Comparison of ENCODE assay signal across 18 cellular contexts in the genomic region with DNA sequence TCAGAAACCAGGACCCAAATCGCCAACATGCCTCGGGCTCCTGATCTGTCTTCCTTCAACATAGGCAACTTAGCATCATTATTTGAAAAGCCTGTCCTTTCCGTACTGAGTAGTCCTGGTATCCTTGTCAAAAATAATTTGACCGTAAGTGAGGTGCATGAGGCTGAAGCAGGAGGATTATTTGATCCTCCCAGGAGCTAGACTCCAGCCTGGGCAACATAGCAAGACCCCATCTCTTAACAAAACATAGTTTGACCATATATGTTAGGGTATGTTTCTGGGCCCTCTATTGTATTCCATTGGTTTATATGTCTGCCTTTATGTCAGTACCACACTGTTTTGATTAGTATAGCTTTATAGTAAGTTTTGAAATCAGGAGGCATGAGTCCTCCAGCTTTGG.
DNase-seq lines count a peak whose midpoint lies in the region; ATAC-seq, FAIRE-seq and TF ChIP-seq lines count a peak whose summit lies in the region.
"Had no signal": no experiment of that assay in that cellular context is flagged by ENCODE, and none has a peak within 500 bp of the region (broad histone marks: within the 10 kb centered on the region; RNA-seq: fewer than 3 reads in every experiment).

No MANE protein-coding gene starts in this region.

- BruUV-seq in IMR-90 (replicated peaks; lab: Mats Ljungman, UMichigan): no TSS peak

- H4K8ac ChIP-seq in IMR-90 (ENCODE audit: low read depth in 2 of 2, low read length in 2 of 2): no peak overlapping the region; a peak in 1 of 4 replicates

- H2AK9ac ChIP-seq in IMR-90 (replicated peaks; ENCODE audit: low read depth, low read length, poor library complexity): no peak overlapping the region

- H3K36me3 Mint-ChIP-seq in chondrocyte (ENCODE audit: low read depth): no peaks in the 10 kb centered on the region
- H3K36me3 Mint-ChIP-seq in naive B cell: no peaks in the 10 kb centered on the region
- peaks cover 0 to 5% (median 0%) of the 10 kb centered on the region in 5 donors for H3K36me3 Mint-ChIP-seq in naive thymus-derived CD4-positive, alpha-beta T cell

- H3K23ac ChIP-seq in IMR-90 (ENCODE audit: low read depth, low read length): no peak overlapping the region

- H3K27ac ChIP-seq in IMR-90 (ENCODE audit: insufficient read depth, low read length) (no peak overlapping the region), substantia nigra (ENCODE audit: low read depth, low read length, poor library complexity, severe bottlenecking) (peak overlapping the region; percentile 94)
- no peak overlapping the region for H3K27ac ChIP-seq in naive thymus-derived CD4-positive, alpha-beta T cell (ENCODE audit: low read depth, low read length)

- FAIRE-seq in urothelium cell line (lab: Jason Lieb, UNC): no peak
- FAIRE-seq: H1 had no signal

- H3K9ac ChIP-seq in IMR-90 (ENCODE audit: low read depth, low read length): no peak overlapping the region

- H4K20me1 ChIP-seq in IMR-90 (ENCODE audit: insufficient read depth, low read length): peaks cover 52% of the 10 kb centered on the region

- H2BK20ac ChIP-seq in IMR-90 (ENCODE audit: low read depth, low read length): no peak overlapping the region

- H4K91ac ChIP-seq in IMR-90 (ENCODE audit: insufficient read depth, low read depth, low read length): no peak overlapping the region; the same call in 1 of the 2 replicates

- peaks cover 45% of the 10 kb centered on the region for H3K4me1 Mint-ChIP-seq in chondrocyte (ENCODE audit: low read depth)
- peaks cover 37 to 61% (median 50%) of the 10 kb centered on the region in 3 donors for H3K4me1 Mint-ChIP-seq in naive B cell
- peaks cover 0 to 4% (median 0%) of the 10 kb centered on the region in 7 donors for H3K4me1 Mint-ChIP-seq in naive thymus-derived CD4-positive, alpha-beta T cell

- H3K4me3 ChIP-seq in IMR-90 (ENCODE audit: insufficient read depth, low read depth, low read length): no peak overlapping the region
- no peak overlapping the region for H3K4me3 ChIP-seq in naive thymus-derived CD4-positive, alpha-beta T cell (ENCODE audit: low read length)

- H3K27me3 ChIP-seq in IMR-90 (ENCODE audit: control insufficient read depth, insufficient read depth, low read length): no peaks in the 10 kb centered on the region
- no peaks in the 10 kb centered on the region for H3K27me3 ChIP-seq in naive thymus-derived CD4-positive, alpha-beta T cell (ENCODE audit: control insufficient read depth in 2 of 2, insufficient read depth in 2 of 2, low read length in 2 of 2)

- H3K9me1 ChIP-seq in IMR-90 (ENCODE audit: insufficient read depth, low read length): peaks cover 44% of the 10 kb centered on the region

- ATAC-seq in IMR-90 (ENCODE audit: low read depth) (no peak), naive B cell (ENCODE audit: low read depth in 2 of 2) (no peak), HG03460 (IDR thresholded peaks at IDR 0.05; ENCODE audit: unreplicated experiment) (no peak)
- ATAC-seq in naive thymus-derived CD4-positive, alpha-beta T cell: no peak

- H3K4me1 ChIP-seq in IMR-90 (ENCODE audit: control insufficient read depth, insufficient read depth, low read length): peaks cover 17% of the 10 kb centered on the region
- no peaks in the 10 kb centered on the region for H3K4me1 ChIP-seq in naive thymus-derived CD4-positive, alpha-beta T cell (ENCODE audit: control insufficient read depth in 2 of 2, insufficient read depth in 2 of 2, low read length in 2 of 2)

- H2BK15ac ChIP-seq in IMR-90 (ENCODE audit: low read depth, low read length): no peak overlapping the region

- H4K5ac ChIP-seq in IMR-90 (ENCODE audit: low read depth, low read length): no peak overlapping the region

- dilution Hi-C loops in IMR-90 (cut with HindIII; ENCODE audit: low sequenced_read_pairs, unreplicated experiment): no loop called here

- no peak overlapping the region for H2BK5ac ChIP-seq in IMR-90 (ENCODE audit: low read depth, low read length, poor library complexity, severe bottlenecking)

- H3K9me3 Mint-ChIP-seq in chondrocyte (ENCODE audit: low read depth) (no peaks in the 10 kb centered on the region), naive B cell (no peaks in the 10 kb centered on the region)
- no peaks in the 10 kb centered on the region for H3K9me3 Mint-ChIP-seq in naive thymus-derived CD4-positive, alpha-beta T cell

- no peak for DNase-seq in IMR-90
- DNase-seq in chondrocyte (ENCODE audit: low spot score): no peak
- DNase-seq in naive B cell: no peak
- DNase-seq in substantia nigra (lab: John Stamatoyannopoulos, UW): no peak
- DNase-seq in naive thymus-derived CD4-positive, alpha-beta T cell: no peak
- no peak for DNase-seq in urothelium cell line (ENCODE audit: low spot score)
- DNase-seq in cerebellum (ENCODE audit: low spot score): no peak
- DNase-seq: activated CD4-positive, CD25-positive, alpha-beta regulatory T cell; aorta; C1 segment of cervical spinal cord; Kasumi-1; NCI-H1417; NCI-H2227 treated with DMSO at 0.1 percent for 48 hours; SHP77; T-helper 2 cell had no signal

- no peak overlapping the region for H3K4me3 Mint-ChIP-seq in chondrocyte (ENCODE audit: unreplicated experiment)
- no peak overlapping the region for H3K4me3 Mint-ChIP-seq in naive B cell
- H3K4me3 Mint-ChIP-seq in naive thymus-derived CD4-positive, alpha-beta T cell: no peak overlapping the region

- TF ChIP-seq RAD21 in IMR-90 (IDR thresholded peaks at IDR 0.05; ENCODE audit: low read length): no peak

- H3K14ac ChIP-seq in IMR-90 (replicated peaks; ENCODE audit: low read depth, low read length): no peak overlapping the region

- no peak overlapping the region for H2AK5ac ChIP-seq in IMR-90 (ENCODE audit: low read depth, low read length)

- H2BK120ac ChIP-seq in IMR-90 (ENCODE audit: low read depth, low read length): no peak overlapping the region

- H3K56ac ChIP-seq in IMR-90 (ENCODE audit: extremely low read depth, insufficient read depth, low read length): no peak overlapping the region

- peaks cover 63 to 84% of the 10 kb centered on the region in 2 experiments for H3K79me1 ChIP-seq in IMR-90 (ENCODE audit: low read depth in 1 of 2, low read length in 2 of 2)

- no peak overlapping the region for H2AFZ ChIP-seq in IMR-90 (replicated peaks; ENCODE audit: low read length, poor library complexity)

- WGBS in IMR-90 (ENCODE audit: extremely low coverage in 2 of 2, insufficient read length in 1 of 2), 2 experiments: no CpG with 5 or more reads among the region's 4 CpGs

- in situ Hi-C loops in IMR-90 (cut with MboI; ENCODE audit: low sequenced_read_pairs): loop anchor here (5.0 kb wide), 1 partner anchor 55 kb away; no protein-coding TSS in a partner anchor

- no peak for TF ChIP-seq POLR2A in IMR-90 (IDR thresholded peaks at IDR 0.05; ENCODE audit: low read depth, low read length)

- intact Hi-C loops in IMR-90 (cut with micrococcal nuclease): loop anchor here (2.0 kb wide), 1 partner anchor 89 kb away; no protein-coding TSS in a partner anchor
- intact Hi-C loops in naive thymus-derived CD4-positive, alpha-beta T cell (cut with micrococcal nuclease): no loop called here

- peak overlapping the region; percentile 99 for H3K27ac Mint-ChIP-seq in chondrocyte (ENCODE audit: unreplicated experiment)
- peak overlapping the region in 5 of 6 donors; percentile 64 to 72 (median 72) for H3K27ac Mint-ChIP-seq in naive B cell
- no peak overlapping the region for H3K27ac Mint-ChIP-seq in naive thymus-derived CD4-positive, alpha-beta T cell
- H3K27ac Mint-ChIP-seq: progenitor cell of endocrine pancreas had no signal

- peak overlapping the region; percentile 85; the same call in 1 of the 2 replicates for H3K4ac ChIP-seq in IMR-90 (ENCODE audit: low read depth, low read length)

- no peaks in the 10 kb centered on the region for H3K9me3 ChIP-seq in IMR-90 (ENCODE audit: control insufficient read depth, insufficient read depth, low read length)
- no peaks in the 10 kb centered on the region for H3K9me3 ChIP-seq in naive thymus-derived CD4-positive, alpha-beta T cell (ENCODE audit: control insufficient read depth in 2 of 3, low read length in 3 of 3)

- no peaks in the 10 kb centered on the region; the same call in 1 of the 2 replicates for H3K36me3 ChIP-seq in IMR-90 (ENCODE audit: control insufficient read depth, insufficient read depth, low read length)
- peaks cover 0 to 3% (median 0%) of the 10 kb centered on the region in 3 experiments for H3K36me3 ChIP-seq in naive thymus-derived CD4-positive, alpha-beta T cell (ENCODE audit: control insufficient read depth in 2 of 3, insufficient read depth in 3 of 3, low read length in 3 of 3)

- TF ChIP-seq CTCF in IMR-90 (conservative IDR thresholded peaks at IDR 0.05; ENCODE audit: low read depth, low read length) (no peak), chondrocyte (IDR thresholded peaks at IDR 0.05) (no peak)

- CTCF ChIA-PET in IMR-90 (lab: Yijun Ruan, JAX): interaction anchor here (1.0 to 3.3 kb wide), 3 partner anchors 20 to 165 kb away, joined by 3 to 20 read pairs (median 4); a partner anchor contains a TSS
- CTCF ChIA-PET in naive thymus-derived CD4-positive, alpha-beta T cell (lab: Charles Lee): no interaction called here

- H3K4me2 ChIP-seq in IMR-90 (ENCODE audit: low read depth, low read length): no peak overlapping the region

- no peak overlapping the region for H3K18ac ChIP-seq in IMR-90 (ENCODE audit: low read depth, low read length)

- POLR2A ChIA-PET in IMR-90 (lab: Charles Lee; ENCODE audit: unreplicated experiment): interaction anchor here (0.6 kb wide), 1 partner anchor 164 kb away, joined by 3 read pairs; no protein-coding TSS in a partner anchor
- POLR2A ChIA-PET in naive thymus-derived CD4-positive, alpha-beta T cell (lab: Charles Lee): no interaction called here

- no peaks in the 10 kb centered on the region for H3K27me3 Mint-ChIP-seq in chondrocyte (ENCODE audit: low read depth)
- H3K27me3 Mint-ChIP-seq in naive B cell: no peaks in the 10 kb centered on the region
- H3K27me3 Mint-ChIP-seq in naive thymus-derived CD4-positive, alpha-beta T cell: no peaks in the 10 kb centered on the region
- H3K27me3 Mint-ChIP-seq: progenitor cell of endocrine pancreas had no signal

TF ChIP-seq in IMR-90, 13 proteins besides CTCF, POLR2A, EP300 and RAD21 (continues in another document):
- TF ChIP-seq CEBPB (IDR thresholded peaks at IDR 0.05; ENCODE audit: low read depth, low read length) (no peak), FOS (IDR thresholded peaks at IDR 0.05; ENCODE audit: low read depth, low read length) (no peak), RFX5 (IDR thresholded peaks at IDR 0.05; ENCODE audit: low read depth, low read length) (no peak), BHLHE40 (IDR thresholded peaks at IDR 0.05; ENCODE audit: low read depth, low read length) (no peak), MAFK (IDR thresholded peaks at IDR 0.05; ENCODE audit: low read depth, low read length) (no peak), MAZ (IDR thresholded peaks at IDR 0.05; ENCODE audit: borderline replicate concordance, low read depth, low read length) (no peak)
- TF ChIP-seq, protein P1, sequence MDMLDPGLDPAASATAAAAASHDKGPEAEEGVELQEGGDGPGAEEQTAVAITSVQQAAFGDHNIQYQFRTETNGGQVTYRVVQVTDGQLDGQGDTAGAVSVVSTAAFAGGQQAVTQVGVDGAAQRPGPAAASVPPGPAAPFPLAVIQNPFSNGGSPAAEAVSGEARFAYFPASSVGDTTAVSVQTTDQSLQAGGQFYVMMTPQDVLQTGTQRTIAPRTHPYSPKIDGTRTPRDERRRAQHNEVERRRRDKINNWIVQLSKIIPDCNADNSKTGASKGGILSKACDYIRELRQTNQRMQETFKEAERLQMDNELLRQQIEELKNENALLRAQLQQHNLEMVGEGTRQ (IDR thresholded peaks at IDR 0.05; ENCODE audit: low read depth, low read length): no peak

Comparison
In these comparisons a context has a peak if more than half of its experiments do, and no peak if none do; other contexts are left out.
1. H3K27ac Mint-ChIP-seq: peak in chondrocyte (single experiment) and naive B cell (5 of 6); none in naive thymus-derived CD4-positive, alpha-beta T cell (0 of 9).